ENCODE assay signal across 18 cellular contexts in the genomic region with DNA sequence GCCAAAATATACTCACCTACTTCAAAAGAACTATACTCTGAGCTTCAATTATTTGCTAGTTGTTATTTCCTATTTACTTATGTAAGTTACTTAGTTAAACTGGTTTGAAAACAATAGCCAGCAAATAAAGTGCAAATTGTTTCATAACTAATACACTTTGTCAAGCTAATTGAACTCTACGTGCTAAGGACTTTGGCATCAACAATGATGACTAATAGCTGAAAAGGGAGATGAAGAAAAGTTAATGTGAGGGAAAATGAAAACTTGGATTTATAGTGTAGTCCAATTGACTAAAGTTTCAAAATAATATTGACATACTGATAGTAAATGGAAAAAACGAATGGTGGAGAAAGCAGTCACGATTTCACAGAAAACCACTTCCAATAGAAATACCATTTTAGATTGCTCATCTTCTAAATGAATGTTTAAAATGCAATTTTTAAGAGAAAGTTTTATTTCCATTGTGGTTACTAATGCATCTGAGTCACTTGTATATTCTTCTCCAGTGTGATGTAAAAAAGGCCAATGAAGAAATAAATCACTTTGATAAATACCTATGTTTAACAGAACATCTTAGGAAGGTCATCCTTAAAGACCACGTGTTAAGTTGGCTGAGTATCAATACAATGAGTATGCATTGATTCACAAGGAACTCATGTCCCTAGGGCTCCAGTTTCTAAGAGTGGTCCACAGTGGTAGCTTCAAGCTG.
DNase-seq lines count a peak whose midpoint lies in the region; ATAC-seq, FAIRE-seq and TF ChIP-seq lines count a peak whose summit lies in the region.
"Had no signal": no experiment of that assay in that cellular context is flagged by ENCODE, and none has a peak within 500 bp of the region (broad histone marks: within the 10 kb centered on the region; RNA-seq: fewer than 3 reads in every experiment).

No MANE protein-coding gene starts in this region.

- TF ChIP-seq CTCF in BJ (IDR thresholded peaks at IDR 0.05; ENCODE audit: insufficient read depth, low read depth, low read length) (no peak), bronchial epithelial cell (IDR thresholded peaks at IDR 0.05; ENCODE audit: insufficient read depth, low read length, severe bottlenecking) (no peak)

- POLR2A ChIA-PET in BJ (lab: Charles Lee) = no interaction called here

- H3K36me3 ChIP-seq in BJ (ENCODE audit: control insufficient read depth, insufficient read depth, low read length) (no peaks in the 10 kb centered on the region), bronchial epithelial cell (ENCODE audit: control insufficient read depth, insufficient read depth, low read length) (no peaks in the 10 kb centered on the region)
- H3K36me3 ChIP-seq: BLaER1 treated with 17β-estradiol and CSF1 and Interleukin-3, amounts not matched to agents 10 nM and 100 nM; prostate gland; thyroid gland had no signal

- CTCF ChIA-PET in BJ (lab: Yijun Ruan, JAX) = interaction anchor here (0.6 kb wide), 1 partner anchor 15 kb away, joined by 3 read pairs; no protein-coding TSS in a partner anchor

- DNase-seq in BJ (ENCODE audit: low read depth) (peak; percentile 99), LHCN-M2 (ENCODE audit: low read depth) (peak; percentile 82), bronchial epithelial cell (ENCODE audit: low read depth) (peak; percentile 67), lung microvascular endothelial cell (ENCODE audit: low read depth in 2 of 2) (peak; percentile 17 to 66), ureter (ENCODE audit: low spot score) (no peak), HK-2 (ENCODE audit: unreplicated experiment) (no peak)
- DNase-seq in activated naive CD4-positive, alpha-beta T cell treated with Interleukin-2 at 50 U/mL for 16 hours = no peak
- DNase-seq: activated CD4-positive, alpha-beta T cell treated with anti-CD3 and anti-CD28 coated beads, Interleukin-2, amount 50 U/mL, for 4 hours; DND-41; effector CD4-positive, alpha-beta T cell; Karpas-422; NCI-H187; NCI-H748 treated with DMSO at 0.1 percent for 48 hours; T-helper 9 cell; thyroid gland had no signal

- no peak for ATAC-seq in HG02763 (IDR thresholded peaks at IDR 0.05; ENCODE audit: unreplicated experiment)

- H3K27me3 ChIP-seq in BJ (ENCODE audit: control insufficient read depth, insufficient read depth, low read length) = no peaks in the 10 kb centered on the region
- H3K27me3 ChIP-seq in bronchial epithelial cell (ENCODE audit: control insufficient read depth, insufficient read depth, low read length) = no peaks in the 10 kb centered on the region
- H3K27me3 ChIP-seq: BLaER1 treated with 17β-estradiol and CSF1 and Interleukin-3, amounts not matched to agents 10 nM and 100 nM; thyroid gland had no signal

- H3K4me3 ChIP-seq in BJ (ENCODE audit: low read depth, low read length) = no peak overlapping the region
- H3K4me3 ChIP-seq in bronchial epithelial cell (ENCODE audit: low read depth, low read length) = no peak overlapping the region
- H3K4me3 ChIP-seq: BLaER1 treated with 17β-estradiol and CSF1 and Interleukin-3, amounts not matched to agents 10 nM and 100 nM; prostate gland; thyroid gland had no signal

- FAIRE-seq in bronchial epithelial cell (lab: Jason Lieb, UNC) = no peak

Comparison
In these comparisons a context has a peak if more than half of its experiments do, and no peak if none do; other contexts are left out.
1. DNase-seq: peak in BJ (single experiment), LHCN-M2 (single experiment), bronchial epithelial cell (single experiment) and lung microvascular endothelial cell (2 of 2); none in ureter (single experiment), activated naive CD4-positive, alpha-beta T cell treated with Interleukin-2 at 50 U/mL for 16 hours (single experiment) and HK-2 (single experiment).